8 cellular contexts compared by ENCODE assay signal in the genomic region with DNA sequence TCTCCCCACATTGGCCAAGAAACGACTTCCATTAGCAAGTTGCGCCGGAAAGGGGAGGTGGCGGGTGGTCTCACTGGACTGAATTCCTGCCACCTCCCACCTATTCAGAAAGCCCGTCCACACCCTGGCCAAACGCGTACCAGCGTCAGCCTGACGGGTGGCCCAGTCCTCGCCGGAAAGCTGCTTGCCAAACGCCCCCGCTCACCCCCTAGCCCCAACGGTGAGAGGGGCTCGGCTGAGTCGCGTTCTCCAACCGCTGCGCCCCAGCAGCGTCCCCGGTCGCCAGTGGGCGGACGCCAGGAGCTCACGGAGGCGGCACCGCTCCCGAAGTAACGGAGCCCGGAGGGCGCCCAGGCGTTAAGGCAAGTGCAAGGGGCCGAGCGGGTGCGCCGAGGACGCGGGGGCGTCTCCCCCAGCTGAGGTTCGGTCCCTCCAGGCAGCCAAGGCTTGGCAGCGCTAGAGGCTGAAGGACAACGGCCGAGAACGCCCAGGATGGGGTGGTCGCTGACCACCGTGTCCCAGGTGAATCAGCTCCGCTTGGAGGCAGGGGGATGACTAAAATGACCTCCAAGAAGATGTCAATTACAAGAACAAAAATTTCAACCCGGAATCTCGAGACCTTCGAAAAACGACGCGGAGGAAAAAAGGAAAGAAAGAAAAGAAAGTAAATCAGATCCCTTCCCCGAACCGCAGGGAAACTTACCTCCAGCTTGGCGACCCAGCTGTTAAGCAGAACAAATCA.
DNase-seq lines count a peak whose midpoint lies in the region; ATAC-seq and FAIRE-seq lines count a peak whose summit lies in the region.

No MANE protein-coding gene starts in this region.

- H3K36me3 Mint-ChIP-seq in activated naive CD4-positive, alpha-beta T cell treated with anti-CD3 and anti-CD28 coated beads, Interleukin-2, amount 50 U/mL, for 72 hours: peaks cover 0 to 10% of the 10 kb centered on the region in 2 donors

- no peaks in the 10 kb centered on the region for H3K9me3 ChIP-seq in small intestine (ENCODE audit: control insufficient read depth, low read depth)

- peak overlapping the region; percentile 53 to 88 for H3K27ac ChIP-seq in small intestine (ENCODE audit: low read depth in 1 of 2, low read length in 1 of 2)

- WGBS in small intestine, 3 donors: 1 to 2% (median 1%) methylated on average over 56 of the region's 56 CpGs

- ATAC-seq in HG03354 (IDR thresholded peaks at IDR 0.05; ENCODE audit: poor library complexity, severe bottlenecking, unreplicated experiment): peak; percentile 1
- peak; percentile 16 for ATAC-seq in activated naive CD4-positive, alpha-beta T cell treated with anti-CD3 and anti-CD28 coated beads, Interleukin-2, amount 50 U/mL, for 72 hours
- ATAC-seq in HG03521 (IDR thresholded peaks at IDR 0.05; ENCODE audit: unreplicated experiment): no peak

- FAIRE-seq in small intestine (lab: Jason Lieb, UNC): no peak

- H3K9me3 Mint-ChIP-seq in activated naive CD4-positive, alpha-beta T cell treated with anti-CD3 and anti-CD28 coated beads, Interleukin-2, amount 50 U/mL, for 72 hours: no peaks in the 10 kb centered on the region

- peak; percentile 50 for DNase-seq in AG20443 (ENCODE audit: low spot score)
- DNase-seq in activated naive CD4-positive, alpha-beta T cell treated with anti-CD3 and anti-CD28 coated beads, Interleukin-2, amount 50 U/mL, for 72 hours (ENCODE audit: low spot score in 2 of 2): peak in 1 of 2 donors; percentile 11
- DNase-seq in small intestine: peak; percentile 36
- DNase-seq in hippocampal formation (lab: John Stamatoyannopoulos, UW): no peak
- DNase-seq in 8988T: no peak

- peak overlapping the region in 1 of 2 donors; percentile 78 for H3K27ac Mint-ChIP-seq in activated naive CD4-positive, alpha-beta T cell treated with anti-CD3 and anti-CD28 coated beads, Interleukin-2, amount 50 U/mL, for 72 hours

- no peaks in the 10 kb centered on the region for H3K4me1 ChIP-seq in small intestine (ENCODE audit: control insufficient read depth in 2 of 2, insufficient read depth in 1 of 2, low read depth in 1 of 2, low read length in 1 of 2)

- peak overlapping the region; percentile 58 for H3K4me3 ChIP-seq in iPS-11a (ENCODE audit: low read depth, low read length)
- H3K4me3 ChIP-seq in small intestine (ENCODE audit: low read depth in 1 of 2, low read length in 2 of 2): peak overlapping the region; percentile 60 to 84

- H3K36me3 ChIP-seq in small intestine (ENCODE audit: control insufficient read depth in 2 of 2, insufficient read depth in 2 of 2, low read length in 2 of 2): no peaks in the 10 kb centered on the region

- no peaks in the 10 kb centered on the region for H3K27me3 ChIP-seq in small intestine (ENCODE audit: control insufficient read depth in 2 of 2, insufficient read depth in 2 of 2, low read length in 2 of 2)

Comparison
In these comparisons a context has a peak if more than half of its experiments do, and no peak if none do; other contexts are left out.
1. DNase-seq: peak in AG20443 (single experiment) and small intestine (single experiment); none in hippocampal formation (0 of 2) and 8988T (single experiment).